ENCODE assay signal across 15 cellular contexts in the genomic region with DNA sequence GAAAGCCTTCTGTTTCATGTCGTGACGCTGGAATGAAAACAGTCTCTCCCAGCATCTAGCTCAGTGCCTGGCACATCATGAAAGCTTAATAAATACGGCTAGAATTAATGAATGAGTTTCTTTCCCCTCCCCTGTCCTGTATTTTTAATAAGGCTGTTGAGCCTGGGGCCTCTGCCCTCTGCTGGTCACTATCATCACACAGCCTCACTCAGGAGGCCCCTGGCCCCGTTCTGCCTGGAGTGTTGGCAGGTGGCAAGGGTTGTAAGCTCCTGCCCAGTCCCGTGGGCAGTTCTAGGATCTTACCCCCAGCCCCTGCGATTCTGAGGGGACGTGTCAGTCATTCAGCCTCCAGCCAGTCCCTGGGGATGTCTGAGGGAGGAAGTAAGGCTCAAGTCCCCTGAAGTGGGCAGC. TPM values are rescaled to one million over a fixed set of nuclear protein-coding genes. Genes with fewer than 3 reads are reported as not detected.
DNase-seq lines count a peak whose midpoint lies in the region; ATAC-seq and TF ChIP-seq lines count a peak whose summit lies in the region.
"Had no signal": no experiment of that assay in that cellular context is flagged by ENCODE, and none has a peak within 500 bp of the region (broad histone marks: within the 10 kb centered on the region; RNA-seq: fewer than 3 reads in every experiment).

No MANE protein-coding gene starts in this region.

- no peaks in the 10 kb centered on the region for H3K9me2 ChIP-seq in OCI-LY7 (ENCODE audit: insufficient read depth, low read length)

- intact Hi-C loops in OCI-LY7 (cut with micrococcal nuclease; ENCODE audit: unreplicated experiment): no loop called here
- intact Hi-C loops in CD4-positive, alpha-beta memory T cell (cut with micrococcal nuclease): no loop called here

- H3K27ac Mint-ChIP-seq in CD4-positive, alpha-beta memory T cell: peak overlapping the region in 1 of 7 donors; percentile 53
- H3K27ac Mint-ChIP-seq: stimulated activated naive CD8-positive, alpha-beta T cell treated with anti-CD3 and anti-CD28 coated beads, Interleukin-15, amount 100 ng/mL, for 72 hours had no signal

- H4K20me1 ChIP-seq in OCI-LY7 (ENCODE audit: insufficient read depth, low read length): no peaks in the 10 kb centered on the region

- no peak overlapping the region for H3K4me2 ChIP-seq in OCI-LY7 (ENCODE audit: low read length)

- in situ Hi-C loops in G401 (cut with HindIII; ENCODE audit: low sequenced_read_pairs): no loop called here

- no TSS peak for BruUV-seq in OCI-LY7 (replicated peaks; lab: Mats Ljungman, UMichigan)

- DNase-seq in G401 (ENCODE audit: low spot score) (peak; percentile 72), OCI-LY7 (ENCODE audit: low spot score) (no peak), epithelial cell of proximal tubule (ENCODE audit: low read depth) (no peak), pons (ENCODE audit: low spot score) (peak; percentile 89), NCI-H345 (lab: John Stamatoyannopoulos, UW) (no peak)
- no peak for DNase-seq in CD4-positive, alpha-beta memory T cell
- DNase-seq: activated T-cell treated with anti-CD3 and anti-CD28 coated beads, Interleukin-2, amount 50 U/mL, for 48 hours; MG63; NCI-H226; stimulated activated CD4-positive, alpha-beta T cell treated with anti-CD3 and anti-CD28 coated beads, Interleukin-4, amount 100 ng/mL, for 4 hours; stimulated activated naive CD8-positive, alpha-beta T cell treated with anti-CD3 and anti-CD28 coated beads, Interleukin-15, amount 100 ng/mL, for 72 hours had no signal

- no peaks in the 10 kb centered on the region for H3K36me3 ChIP-seq in OCI-LY7 (ENCODE audit: insufficient read depth, low read length)
- no peaks in the 10 kb centered on the region for H3K36me3 ChIP-seq in CD4-positive, alpha-beta memory T cell (ENCODE audit: insufficient read depth, low read length)
- H3K36me3 ChIP-seq: MG63, prostate gland, SJSA1 had no signal

- ATAC-seq in HG02763 (IDR thresholded peaks at IDR 0.05; ENCODE audit: unreplicated experiment): no peak
- ATAC-seq in HG03521 (IDR thresholded peaks at IDR 0.05; ENCODE audit: unreplicated experiment): no peak
- ATAC-seq: stimulated activated naive CD8-positive, alpha-beta T cell treated with anti-CD3 and anti-CD28 coated beads, Interleukin-15, amount 100 ng/mL, for 72 hours had no signal

- H3K27me3 ChIP-seq in CD4-positive, alpha-beta memory T cell (ENCODE audit: insufficient read depth, low read length): no peaks in the 10 kb centered on the region
- H3K27me3 ChIP-seq: MG63 had no signal

- POLR2A ChIA-PET in OCI-LY7 (lab: Charles Lee): no interaction called here
- POLR2A ChIA-PET in CD4-positive, alpha-beta memory T cell (lab: Charles Lee; ENCODE audit: partially characterized antibody): no interaction called here

- no peaks in the 10 kb centered on the region for H3K4me1 Mint-ChIP-seq in CD4-positive, alpha-beta memory T cell
- H3K4me1 Mint-ChIP-seq: stimulated activated naive CD8-positive, alpha-beta T cell treated with anti-CD3 and anti-CD28 coated beads, Interleukin-15, amount 100 ng/mL, for 72 hours had no signal

- no peak overlapping the region for H2AFZ ChIP-seq in OCI-LY7 (ENCODE audit: low read length)

- H3K4me3 ChIP-seq in OCI-LY7 (ENCODE audit: low read depth, low read length, poor library complexity, severe bottlenecking) (no peak overlapping the region), epithelial cell of proximal tubule (ENCODE audit: low read depth, low read length) (no peak overlapping the region)
- no peak overlapping the region for H3K4me3 ChIP-seq in CD4-positive, alpha-beta memory T cell (ENCODE audit: low read length in 2 of 2)
- H3K4me3 ChIP-seq: MG63, prostate gland, SJSA1 had no signal

- CTCF ChIA-PET in OCI-LY7 (lab: Charles Lee; ENCODE audit: unreplicated experiment): no interaction called here
- CTCF ChIA-PET in CD4-positive, alpha-beta memory T cell (lab: Charles Lee; ENCODE audit: partially characterized antibody): no interaction called here

- no peak overlapping the region for H3K4me3 Mint-ChIP-seq in CD4-positive, alpha-beta memory T cell
- H3K4me3 Mint-ChIP-seq: stimulated activated naive CD8-positive, alpha-beta T cell treated with anti-CD3 and anti-CD28 coated beads, Interleukin-15, amount 100 ng/mL, for 72 hours had no signal

- H3K79me2 ChIP-seq in OCI-LY7 (ENCODE audit: insufficient read depth, low read depth, low read length): no peaks in the 10 kb centered on the region

- no peaks in the 10 kb centered on the region for H3K9me3 ChIP-seq in OCI-LY7 (ENCODE audit: low read length)
- no peaks in the 10 kb centered on the region for H3K9me3 ChIP-seq in CD4-positive, alpha-beta memory T cell (ENCODE audit: control insufficient read depth in 1 of 2, low read length in 2 of 2)
- H3K9me3 ChIP-seq: MG63, prostate gland, SJSA1 had no signal

- H3K36me3 Mint-ChIP-seq in CD4-positive, alpha-beta memory T cell: no peaks in the 10 kb centered on the region

- no peaks in the 10 kb centered on the region for H3K4me1 ChIP-seq in OCI-LY7 (ENCODE audit: insufficient read depth, low read length, poor library complexity, severe bottlenecking)
- H3K4me1 ChIP-seq in CD4-positive, alpha-beta memory T cell (ENCODE audit: insufficient read depth, low read length): no peaks in the 10 kb centered on the region
- H3K4me1 ChIP-seq: prostate gland, SJSA1 had no signal

- peaks cover 1 to 3% of the 10 kb centered on the region in 2 donors for H3K27me3 Mint-ChIP-seq in CD4-positive, alpha-beta memory T cell

- no peak overlapping the region for H3K27ac ChIP-seq in OCI-LY7 (ENCODE audit: low read depth, low read length, poor library complexity, severe bottlenecking)
- H3K27ac ChIP-seq in CD4-positive, alpha-beta memory T cell (ENCODE audit: low read depth, low read length): no peak overlapping the region
- H3K27ac ChIP-seq: prostate gland, SJSA1 had no signal

- TF ChIP-seq CTCF in OCI-LY7 (conservative IDR thresholded peaks at IDR 0.05; ENCODE audit: low read length) (0 out of 2 replicates have a peak, but pooled peaks have one; percentile 19), epithelial cell of proximal tubule (conservative IDR thresholded peaks at IDR 0.05; ENCODE audit: low read depth, low read length) (peak; percentile 51)

- H3K9me3 Mint-ChIP-seq in CD4-positive, alpha-beta memory T cell: peaks cover 0 to 8% (median 2%) of the 10 kb centered on the region in 8 donors

RNA-seq across cellular contexts. Expression of gene PHACTR3, which starts 41.4 kb away (rescaled TPM):
- total RNA-seq in G401 (2014; rRNA removed; shearing (Covaris generic)): not detected in 2 replicates
- 0.32 TPM in 1 of 2 replicates, not detected in the other for total RNA-seq in OCI-LY7 (2014; rRNA removed; shearing (Covaris generic))
- not detected in 2 replicates for total RNA-seq in OCI-LY7 (2022)
- 0.06 and 0.51 TPM in 2 replicates for total RNA-seq in epithelial cell of proximal tubule
- not detected for total RNA-seq in CD4-positive, alpha-beta memory T cell
- not detected for polyA plus RNA-seq in CD4-positive, alpha-beta memory T cell
- total RNA-seq: SJSA1 had no signal

Comparison
In these comparisons a context has a peak if more than half of its experiments do, and no peak if none do; other contexts are left out.
1. DNase-seq: peak in G401 (single experiment) and pons (single experiment); none in OCI-LY7 (single experiment), epithelial cell of proximal tubule (single experiment), CD4-positive, alpha-beta memory T cell (0 of 5) and NCI-H345 (single experiment).